ENCODE assay signal across 11 cellular contexts in the genomic region with DNA sequence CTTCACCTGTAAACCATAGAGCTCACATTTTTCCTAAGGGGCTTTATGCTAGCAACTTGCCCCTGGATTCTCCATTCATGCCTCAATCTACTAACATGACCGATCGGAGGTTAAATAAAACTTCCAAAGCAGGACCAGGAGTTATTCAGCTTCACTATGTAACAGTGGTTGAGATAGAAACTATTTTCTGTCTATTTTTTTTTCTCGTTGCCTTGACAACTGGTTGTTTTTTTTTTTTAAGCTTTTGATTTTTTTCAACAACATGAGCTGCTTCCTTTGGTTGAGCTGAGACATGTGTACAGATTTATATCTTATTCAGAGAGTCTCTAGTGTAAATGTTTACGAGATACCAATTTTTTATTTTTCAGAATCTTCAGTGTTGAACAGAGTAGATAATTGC.
A peak's percentile ranks its signal among the peaks of the same experiment; 100 is the strongest.
DNase-seq lines count a peak whose midpoint lies in the region; ATAC-seq and TF ChIP-seq lines count a peak whose summit lies in the region.
"Had no signal": no experiment of that assay in that cellular context is flagged by ENCODE, and none has a peak within 500 bp of the region (broad histone marks: within the 10 kb centered on the region; RNA-seq: fewer than 3 reads in every experiment).

No MANE protein-coding gene starts in this region.

- TF ChIP-seq POLR2A in body of pancreas (IDR thresholded peaks at IDR 0.05) = no peak

- H3K4me3 ChIP-seq in ACC112 (ENCODE audit: low read depth, low read length) (no peak overlapping the region), GM23248 (no peak overlapping the region), body of pancreas (no peak overlapping the region), tibial artery (no peak overlapping the region)
- H3K4me3 ChIP-seq: SJSA1 had no signal

- H3K36me3 ChIP-seq in ACC112 (ENCODE audit: insufficient read depth, low read length) (no peaks in the 10 kb centered on the region), GM23248 (ENCODE audit: low read depth) (no peaks in the 10 kb centered on the region), body of pancreas (replicated peaks in 1 of 2; ENCODE audit: insufficient read depth in 1 of 2, low read depth in 2 of 2) (no peaks in the 10 kb centered on the region), tibial artery (no peaks in the 10 kb centered on the region)
- H3K36me3 ChIP-seq: SJSA1 had no signal

- H3K27me3 ChIP-seq in ACC112 (ENCODE audit: insufficient read depth, low read length) = no peaks in the 10 kb centered on the region
- H3K27me3 ChIP-seq in GM23248 (replicated peaks; ENCODE audit: insufficient read depth) = no peaks in the 10 kb centered on the region
- H3K27me3 ChIP-seq in body of pancreas = no peaks in the 10 kb centered on the region
- H3K27me3 ChIP-seq in tibial artery = no peaks in the 10 kb centered on the region
- H3K27me3 ChIP-seq: SJSA1 had no signal

- DNase-seq in GM23248 (peak; percentile 66), body of pancreas (no peak), kidney tubule cell (ENCODE audit: low spot score) (peak; percentile 20), tibial artery (no peak), retina (no peak), KG1 (lab: John Stamatoyannopoulos, UW) (no peak)
- DNase-seq in stimulated activated CD4-positive, alpha-beta T cell treated with anti-CD3 and anti-CD28 coated beads, Interleukin-4, amount 100 ng/mL, for 1 hour = no peak
- DNase-seq: activated effector memory CD4-positive, alpha-beta T cell treated with Interleukin-2 at 50 U/mL for 16 hours; NCI-H1436 treated with DMSO at 0.1 percent for 48 hours had no signal

- no peaks in the 10 kb centered on the region for H3F3A ChIP-seq in GM23248 (ENCODE audit: insufficient read depth)

- H3K9me2 ChIP-seq in GM23248 (ENCODE audit: insufficient read depth) = no peaks in the 10 kb centered on the region

- peak overlapping the region; percentile 39; the same call in 1 of the 2 replicates for H3K9ac ChIP-seq in GM23248

- peak; percentile 49 for ATAC-seq in body of pancreas

- in situ Hi-C loops in GM23248 (cut with MboI) = no loop called here

- peak overlapping the region; percentile 55 for H3K4me2 ChIP-seq in GM23248 (ENCODE audit: unreplicated experiment)

- H3K79me2 ChIP-seq in ACC112 (ENCODE audit: control insufficient read depth, insufficient read depth, low read length, unreplicated experiment) = no peaks in the 10 kb centered on the region
- H3K79me2 ChIP-seq in GM23248 (ENCODE audit: insufficient read depth) = no peaks in the 10 kb centered on the region

- 5 to 8% methylated on average over 4 of the region's 4 CpGs for WGBS in GM23248 (ENCODE audit: low coverage in 1 of 2, low lambda C conversion rate in 2 of 2, missing lambda C conversion rate in 2 of 2), 2 experiments
- WGBS in body of pancreas, 2 donors = 42 to 62% methylated on average over 4 of the region's 4 CpGs

- H3K9me3 ChIP-seq in GM23248 (ENCODE audit: low read depth) (no peaks in the 10 kb centered on the region), body of pancreas (no peaks in the 10 kb centered on the region), tibial artery (no peaks in the 10 kb centered on the region)
- H3K9me3 ChIP-seq: SJSA1 had no signal

- intact Hi-C loops in body of pancreas (cut with DNase I) = no loop called here
- intact Hi-C loops in tibial artery (cut with DNase I; ENCODE audit: low total_unique reads) = no loop called here

- no peaks in the 10 kb centered on the region for H4K20me1 ChIP-seq in GM23248 (ENCODE audit: insufficient read depth)

- TF ChIP-seq CTCF in body of pancreas (IDR thresholded peaks at IDR 0.05) = no peak
- TF ChIP-seq CTCF in tibial artery (IDR thresholded peaks at IDR 0.05) = no peak

- peaks cover 18% of the 10 kb centered on the region for H3K4me1 ChIP-seq in ACC112 (ENCODE audit: control insufficient read depth, insufficient read depth, low read length, unreplicated experiment)
- peaks cover 10% of the 10 kb centered on the region for H3K4me1 ChIP-seq in GM23248 (ENCODE audit: insufficient read depth)
- H3K4me1 ChIP-seq in body of pancreas = peaks cover 19% of the 10 kb centered on the region
- H3K4me1 ChIP-seq in tibial artery = peaks cover 0 to 25% (median 7%) of the 10 kb centered on the region in 4 donors

- peak overlapping the region; percentile 80 for H3K27ac ChIP-seq in ACC112 (ENCODE audit: low read depth, low read length)
- no peak overlapping the region for H3K27ac ChIP-seq in GM23248
- peak overlapping the region in 3 of 4 donors; percentile 27 to 70 (median 65) for H3K27ac ChIP-seq in body of pancreas
- H3K27ac ChIP-seq in tibial artery = no peak overlapping the region
- H3K27ac ChIP-seq: SJSA1 had no signal

- H2AFZ ChIP-seq in ACC112 (ENCODE audit: low read length, unreplicated experiment) (no peak overlapping the region), GM23248 (no peak overlapping the region)

Comparison
In these comparisons a context has a peak if more than half of its experiments do, and no peak if none do; other contexts are left out.
1. H3K27ac ChIP-seq: peak in ACC112 (single experiment) and body of pancreas (3 of 4); none in GM23248 (single experiment) and tibial artery (0 of 2).
2. DNase-seq: peak in GM23248 (single experiment) and kidney tubule cell (single experiment); none in body of pancreas (0 of 4), tibial artery (0 of 2), stimulated activated CD4-positive, alpha-beta T cell treated with anti-CD3 and anti-CD28 coated beads, Interleukin-4, amount 100 ng/mL, for 1 hour (single experiment), retina (single experiment) and KG1 (single experiment).